Comparison of ENCODE assay signal across 30 cellular contexts in genomic region chrX:15631637-15632036, GRCh38. TPM values are rescaled to one million over a fixed set of nuclear protein-coding genes. Genes with fewer than 3 reads are reported as not detected.
"Had no signal": no experiment of that assay in that cellular context is flagged by ENCODE, and none has a peak within 500 bp of the region (broad histone marks: within the 10 kb centered on the region; RNA-seq: fewer than 3 reads in every experiment).

No MANE protein-coding gene starts in this region.

- ATAC-seq: esophagus mucosa, gastrocnemius medialis, heart right ventricle, left cardiac atrium, left lung, left ventricle myocardium superior, lower lobe of right lung had no signal

- H3K9me3 ChIP-seq: esophagus squamous epithelium, gastrocnemius medialis, heart right ventricle, left lung, lower lobe of right lung had no signal

- H3K27me3 ChIP-seq: esophagus squamous epithelium, gastrocnemius medialis had no signal

- H3K4me1 ChIP-seq: esophagus squamous epithelium, gastrocnemius medialis, heart right ventricle, left lung, lower lobe of right lung had no signal

- DNase-seq: dorsolateral prefrontal cortex; effector CD4-positive, alpha-beta T cell; effector memory CD4-positive, alpha-beta T cell; erythroblast; esophagus squamous epithelium; foreskin fibroblast; foreskin melanocyte; gastrocnemius medialis; glutamatergic neuron; head of caudate nucleus; heart right ventricle; hippocampal formation; left cardiac atrium; left lung; left ventricle myocardium superior; lower lobe of right lung; mesenchymal stem cell; midbrain had no signal

- FAIRE-seq: colon, islet of Langerhans, keratinocyte had no signal

- H3K27ac ChIP-seq: coronary artery, dorsolateral prefrontal cortex, epithelial cell of prostate, esophagus squamous epithelium, gastrocnemius medialis, heart right ventricle, left lung, lower lobe of right lung had no signal

- H3K36me3 ChIP-seq: esophagus squamous epithelium, gastrocnemius medialis, heart right ventricle, left lung, lower lobe of right lung had no signal

- H3K4me3 ChIP-seq: coronary artery, dorsolateral prefrontal cortex, esophagus squamous epithelium, gastrocnemius medialis, heart right ventricle, left lung, lower lobe of right lung had no signal

RNA-seq across cellular contexts. Expression of gene ACE2, which starts 30.9 kb away (rescaled TPM):
- total RNA-seq: dermis blood vessel endothelial cell, glomerular endothelial cell, kidney epithelial cell, lung microvascular endothelial cell, mononuclear cell had no signal

RNA-seq across cellular contexts. Expression of gene CLTRN, which starts 33.0 kb away (rescaled TPM):
- total RNA-seq: mesenteric fat pad had no signal
